16 cellular contexts compared by ENCODE assay signal in genomic region chr11:61120099-61120864, GRCh38. TPM values are rescaled to one million over a fixed set of nuclear protein-coding genes. Genes with fewer than 3 reads are reported as not detected.
A peak's percentile ranks its signal among the peaks of the same experiment; 100 is the strongest.
DNase-seq lines count a peak whose midpoint lies in the region; ATAC-seq and TF ChIP-seq lines count a peak whose summit lies in the region.
"Had no signal": no experiment of that assay in that cellular context is flagged by ENCODE, and none has a peak within 500 bp of the region (broad histone marks: within the 10 kb centered on the region; RNA-seq: fewer than 3 reads in every experiment).

No MANE protein-coding gene starts in this region.

- TF ChIP-seq CTCF in endothelial cell (IDR thresholded peaks at IDR 0.05; ENCODE audit: unreplicated experiment): no peak
- no peak for TF ChIP-seq CTCF in type B pancreatic cell (conservative IDR thresholded peaks at IDR 0.05)
- no peak for TF ChIP-seq CTCF in OCI-LY7 (conservative IDR thresholded peaks at IDR 0.05; ENCODE audit: low read length)

- no peaks in the 10 kb centered on the region for H4K20me1 ChIP-seq in OCI-LY7 (ENCODE audit: insufficient read depth, low read length)

- H3K4me3 ChIP-seq in OCI-LY7 (ENCODE audit: low read depth, low read length, poor library complexity, severe bottlenecking): no peak overlapping the region
- H3K4me3 ChIP-seq: HAP-1 had no signal

- no peak overlapping the region for H2AFZ ChIP-seq in OCI-LY7 (ENCODE audit: low read length)

- H3K9me3 ChIP-seq in OCI-LY7 (ENCODE audit: low read length): no peaks in the 10 kb centered on the region
- H3K9me3 ChIP-seq: HAP-1 had no signal

- H3K36me3 ChIP-seq in OCI-LY7 (ENCODE audit: insufficient read depth, low read length): no peaks in the 10 kb centered on the region
- H3K36me3 ChIP-seq: HAP-1 had no signal

- H3K9me2 ChIP-seq in OCI-LY7 (ENCODE audit: insufficient read depth, low read length): no peaks in the 10 kb centered on the region

- ATAC-seq in activated T-cell treated with anti-CD3 and anti-CD28 coated beads, Interleukin-2, amount 50 U/mL, for 4 hours: peak in 1 of 2 donors; percentile 8

- no peaks in the 10 kb centered on the region for H3K79me2 ChIP-seq in OCI-LY7 (ENCODE audit: insufficient read depth, low read depth, low read length)

- CTCF ChIA-PET in activated naive CD4-positive, alpha-beta T cell treated with anti-CD3 and anti-CD28 coated beads for 36 hours (lab: Charles Lee): interaction anchor here (0.9 to 1.6 kb wide), 11 partner anchors 8 to 290 kb away, joined by 3 to 7 read pairs (median 3); no protein-coding TSS in a partner anchor
- CTCF ChIA-PET in OCI-LY7 (lab: Charles Lee; ENCODE audit: unreplicated experiment): no interaction called here

- peak; percentile 40 for DNase-seq in activated naive CD4-positive, alpha-beta T cell treated with anti-CD3 and anti-CD28 coated beads for 36 hours
- DNase-seq in activated naive CD4-positive, alpha-beta T cell (lab: John Stamatoyannopoulos, UW): no peak
- no peak for DNase-seq in activated T-cell treated with anti-CD3 and anti-CD28 coated beads, Interleukin-2, amount 50 U/mL, for 4 hours
- DNase-seq in endothelial cell (ENCODE audit: low spot score) (no peak), type B pancreatic cell (ENCODE audit: extremely low spot score, unreplicated experiment) (no peak), OCI-LY7 (ENCODE audit: low spot score) (no peak), CD1c-positive myeloid dendritic cell (ENCODE audit: extremely low spot score) (no peak)
- DNase-seq in stimulated activated CD4-positive, alpha-beta T cell treated with anti-CD3 and anti-CD28 coated beads, Interleukin-4, amount 100 ng/mL, for 4 hours: no peak
- DNase-seq: activated CD4-positive, CD25-positive, alpha-beta regulatory T cell; KG1; NCI-H1436 treated with DMSO at 0.1 percent for 48 hours; NCI-H446; stimulated activated naive CD4-positive, alpha-beta T cell treated with Interleukin-2 at 50 U/mL for 16 hours had no signal

- H3K27ac Mint-ChIP-seq in activated naive CD4-positive, alpha-beta T cell treated with anti-CD3 and anti-CD28 coated beads for 36 hours: peak overlapping the region; percentile 67
- peak overlapping the region; percentile 52 for H3K27ac Mint-ChIP-seq in endothelial cell (ENCODE audit: unreplicated experiment)
- peak overlapping the region; percentile 81 for H3K27ac Mint-ChIP-seq in type B pancreatic cell

- H3K36me3 Mint-ChIP-seq in activated naive CD4-positive, alpha-beta T cell treated with anti-CD3 and anti-CD28 coated beads for 36 hours (ENCODE audit: low read depth): peaks cover 72% of the 10 kb centered on the region
- H3K36me3 Mint-ChIP-seq in activated T-cell treated with anti-CD3 and anti-CD28 coated beads, Interleukin-2, amount 50 U/mL, for 4 hours (ENCODE audit: insufficient read depth): peaks cover 63% of the 10 kb centered on the region
- H3K36me3 Mint-ChIP-seq in endothelial cell (ENCODE audit: low read depth, unreplicated experiment) (no peaks in the 10 kb centered on the region), type B pancreatic cell (no peaks in the 10 kb centered on the region)

- H3K9me3 Mint-ChIP-seq in activated naive CD4-positive, alpha-beta T cell treated with anti-CD3 and anti-CD28 coated beads for 36 hours: no peaks in the 10 kb centered on the region
- H3K9me3 Mint-ChIP-seq in activated T-cell treated with anti-CD3 and anti-CD28 coated beads, Interleukin-2, amount 50 U/mL, for 4 hours: no peaks in the 10 kb centered on the region
- H3K9me3 Mint-ChIP-seq in endothelial cell (ENCODE audit: unreplicated experiment): no peaks in the 10 kb centered on the region
- no peaks in the 10 kb centered on the region for H3K9me3 Mint-ChIP-seq in type B pancreatic cell

- POLR2A ChIA-PET in OCI-LY7 (lab: Charles Lee): no interaction called here

- H3K4me3 Mint-ChIP-seq in activated naive CD4-positive, alpha-beta T cell treated with anti-CD3 and anti-CD28 coated beads for 36 hours: peak overlapping the region; percentile 39
- H3K4me3 Mint-ChIP-seq in activated T-cell treated with anti-CD3 and anti-CD28 coated beads, Interleukin-2, amount 50 U/mL, for 4 hours: peak overlapping the region; percentile 62
- no peak overlapping the region for H3K4me3 Mint-ChIP-seq in endothelial cell (ENCODE audit: unreplicated experiment)
- no peak overlapping the region for H3K4me3 Mint-ChIP-seq in type B pancreatic cell

- H3K27me3 Mint-ChIP-seq in activated naive CD4-positive, alpha-beta T cell treated with anti-CD3 and anti-CD28 coated beads for 36 hours (ENCODE audit: low read depth): no peaks in the 10 kb centered on the region
- no peaks in the 10 kb centered on the region for H3K27me3 Mint-ChIP-seq in activated T-cell treated with anti-CD3 and anti-CD28 coated beads, Interleukin-2, amount 50 U/mL, for 4 hours (ENCODE audit: low read depth)
- peaks cover 8% of the 10 kb centered on the region for H3K27me3 Mint-ChIP-seq in endothelial cell (ENCODE audit: unreplicated experiment)
- H3K27me3 Mint-ChIP-seq in type B pancreatic cell: no peaks in the 10 kb centered on the region

- intact Hi-C loops in activated naive CD4-positive, alpha-beta T cell treated with anti-CD3 and anti-CD28 coated beads for 36 hours (cut with micrococcal nuclease): no loop called here
- intact Hi-C loops in OCI-LY7 (cut with micrococcal nuclease; ENCODE audit: unreplicated experiment): loop anchor here (10.0 kb wide), 1 partner anchor 45 kb away; no protein-coding TSS in a partner anchor

- peaks cover 60% of the 10 kb centered on the region for H3K4me1 Mint-ChIP-seq in activated naive CD4-positive, alpha-beta T cell treated with anti-CD3 and anti-CD28 coated beads for 36 hours (ENCODE audit: low read depth)
- H3K4me1 Mint-ChIP-seq in activated T-cell treated with anti-CD3 and anti-CD28 coated beads, Interleukin-2, amount 50 U/mL, for 4 hours (ENCODE audit: low read depth): peaks cover 75% of the 10 kb centered on the region
- peaks cover 4% of the 10 kb centered on the region for H3K4me1 Mint-ChIP-seq in endothelial cell (ENCODE audit: unreplicated experiment)
- peaks cover 32% of the 10 kb centered on the region for H3K4me1 Mint-ChIP-seq in type B pancreatic cell (ENCODE audit: unreplicated experiment)

- H3K4me2 ChIP-seq in OCI-LY7 (ENCODE audit: low read length): no peak overlapping the region

- no TSS peak for BruUV-seq in OCI-LY7 (replicated peaks; lab: Mats Ljungman, UMichigan)

- no peak overlapping the region for H3K27ac ChIP-seq in OCI-LY7 (ENCODE audit: low read depth, low read length, poor library complexity, severe bottlenecking)

- no peaks in the 10 kb centered on the region for H3K4me1 ChIP-seq in OCI-LY7 (ENCODE audit: insufficient read depth, low read length, poor library complexity, severe bottlenecking)
- H3K4me1 ChIP-seq: HAP-1 had no signal

RNA-seq across cellular contexts. Expression of gene CD5, which starts 18.0 kb away (rescaled TPM):
- total RNA-seq in activated naive CD4-positive, alpha-beta T cell treated with anti-CD3 and anti-CD28 coated beads for 36 hours: 100 to 1,000 TPM; 228 to 232 TPM
- 100 to 1,000 TPM; 318 to 420 (median 359) TPM for total RNA-seq in activated T-cell treated with anti-CD3 and anti-CD28 coated beads, Interleukin-2, amount 50 U/mL, for 4 hours
- total RNA-seq in endothelial cell (ENCODE audit: unreplicated experiment) (not detected), type B pancreatic cell (ENCODE audit: low replicate concordance) (not detected in 2 replicates), OCI-LY7 (2022) (not detected in 2 replicates)
- total RNA-seq in OCI-LY7 (2014; rRNA removed; shearing (Covaris generic)): not detected in 2 replicates
- total RNA-seq: mammary epithelial cell, osteocyte had no signal

RNA-seq across cellular contexts. Expression of gene VPS37C, which starts 40.9 kb away (rescaled TPM):
- 1 to 10 TPM; 8.5 to 8.9 TPM for total RNA-seq in activated naive CD4-positive, alpha-beta T cell treated with anti-CD3 and anti-CD28 coated beads for 36 hours
- 10 to 100 TPM; 16.1 to 18.4 (median 17.0) TPM for total RNA-seq in activated T-cell treated with anti-CD3 and anti-CD28 coated beads, Interleukin-2, amount 50 U/mL, for 4 hours
- total RNA-seq in endothelial cell (ENCODE audit: unreplicated experiment) (23.9 TPM), type B pancreatic cell (ENCODE audit: low replicate concordance) (27.8 and 42.1 TPM in 2 replicates), OCI-LY7 (2022) (12.8 and 13.3 TPM in 2 replicates)
- total RNA-seq in OCI-LY7 (2014; rRNA removed; shearing (Covaris generic)): 10.2 and 10.3 TPM in 2 replicates

Comparison
In these comparisons a context has a peak if more than half of its experiments do, and no peak if none do; other contexts are left out.
1. H3K4me3 Mint-ChIP-seq: peak in activated naive CD4-positive, alpha-beta T cell treated with anti-CD3 and anti-CD28 coated beads for 36 hours (single experiment) and activated T-cell treated with anti-CD3 and anti-CD28 coated beads, Interleukin-2, amount 50 U/mL, for 4 hours (single experiment); none in endothelial cell (single experiment) and type B pancreatic cell (single experiment).
2. RNA of gene CD5, which starts 18.0 kb away (total RNA-seq): 318 to 420 TPM in activated T-cell treated with anti-CD3 and anti-CD28 coated beads, Interleukin-2, amount 50 U/mL, for 4 hours and 228 to 232 TPM in activated naive CD4-positive, alpha-beta T cell treated with anti-CD3 and anti-CD28 coated beads for 36 hours; not detected in OCI-LY7, not detected in endothelial cell (single experiment) and not detected in type B pancreatic cell; every median in the first group is over 100 times any median in the second.
3. Peak in every context shown above with its lines, with median percentiles within 50 percentile points of each other: H3K27ac Mint-ChIP-seq.